ENCODE assay signal across 1 cellular context in genomic region chr11:70064011-70064725, GRCh38.
TF ChIP-seq lines count a peak whose summit lies in the region.

No MANE protein-coding gene starts in this region.

TF ChIP-seq in IMR-90, 13 proteins besides CTCF, POLR2A, EP300 and RAD21 (continued from another document):
- TF ChIP-seq FOS (IDR thresholded peaks at IDR 0.05; ENCODE audit: low read depth, low read length): no peak
- TF ChIP-seq BHLHE40 (IDR thresholded peaks at IDR 0.05; ENCODE audit: low read depth, low read length): no peak
TF ChIP-seq in IMR-90: peak in this region for 0.
